In genomic region chr11:83249972-83250593, GRCh38 we compare ENCODE assay signal across 8 cellular contexts. TPM values are rescaled to one million over a fixed set of nuclear protein-coding genes. Genes with fewer than 3 reads are reported as not detected.
DNase-seq lines count a peak whose midpoint lies in the region; ATAC-seq, FAIRE-seq and TF ChIP-seq lines count a peak whose summit lies in the region.

No MANE protein-coding gene starts in this region.

- DNase-seq in CD4-positive, CD25-positive, alpha-beta regulatory T cell = peak; percentile 2 to 58 (median 42)
- DNase-seq in GM12892 (ENCODE audit: insufficient read length) (no peak), NCI-H446 treated with DMSO at 0.1 percent for 48 hours (lab: John Stamatoyannopoulos, UW) (peak; percentile 46), bronchial epithelial cell (ENCODE audit: low read depth) (peak; percentile 48), left kidney (ENCODE audit: low read depth, low spot score) (peak; percentile 54)
- no peak for DNase-seq in activated T-cell treated with anti-CD3 and anti-CD28 coated beads, Interleukin-2, amount 50 U/mL, for 48 hours

- ATAC-seq in CD4-positive, CD25-positive, alpha-beta regulatory T cell (ENCODE audit: low read depth in 2 of 2) = peak; percentile 58 to 71
- peak; percentile 67 for ATAC-seq in HG02884 (IDR thresholded peaks at IDR 0.05; ENCODE audit: unreplicated experiment)
- no peak for ATAC-seq in HG02840 (IDR thresholded peaks at IDR 0.05; ENCODE audit: low FRiP score, unreplicated experiment)

- FAIRE-seq in GM12892 (lab: Jason Lieb, UNC) (peak; percentile 44), bronchial epithelial cell (lab: Jason Lieb, UNC) (no peak)

- no peak for TF ChIP-seq POLR2A in GM12892 (IDR thresholded peaks at IDR 0.05; ENCODE audit: low read depth, low read length)

- peaks cover 7% of the 10 kb centered on the region for H3K4me1 ChIP-seq in CD4-positive, CD25-positive, alpha-beta regulatory T cell (ENCODE audit: control insufficient read depth, insufficient read depth, low read length, poor library complexity, severe bottlenecking)

- TF ChIP-seq CTCF in bronchial epithelial cell (IDR thresholded peaks at IDR 0.05; ENCODE audit: insufficient read depth, low read length, severe bottlenecking) = peak; percentile 37

- no peak overlapping the region for H3K4me3 ChIP-seq in CD4-positive, CD25-positive, alpha-beta regulatory T cell (ENCODE audit: low read depth, low read length)
- H3K4me3 ChIP-seq in bronchial epithelial cell (ENCODE audit: low read depth, low read length) = no peak overlapping the region

- no peaks in the 10 kb centered on the region for H3K9me3 ChIP-seq in CD4-positive, CD25-positive, alpha-beta regulatory T cell (ENCODE audit: control insufficient read depth in 2 of 2, low read length in 2 of 2)

- no peaks in the 10 kb centered on the region for H3K9me3 Mint-ChIP-seq in CD4-positive, CD25-positive, alpha-beta regulatory T cell

- H3K36me3 Mint-ChIP-seq in CD4-positive, CD25-positive, alpha-beta regulatory T cell = no peaks in the 10 kb centered on the region

- no peak overlapping the region for H3K27ac Mint-ChIP-seq in CD4-positive, CD25-positive, alpha-beta regulatory T cell

- H3K36me3 ChIP-seq in CD4-positive, CD25-positive, alpha-beta regulatory T cell (ENCODE audit: control insufficient read depth, insufficient read depth, low read length) = no peaks in the 10 kb centered on the region
- no peaks in the 10 kb centered on the region for H3K36me3 ChIP-seq in bronchial epithelial cell (ENCODE audit: control insufficient read depth, insufficient read depth, low read length)

- H3K4me3 Mint-ChIP-seq in CD4-positive, CD25-positive, alpha-beta regulatory T cell = no peak overlapping the region

- H3K27me3 ChIP-seq in CD4-positive, CD25-positive, alpha-beta regulatory T cell (ENCODE audit: control insufficient read depth, insufficient read depth, low read length) = no peaks in the 10 kb centered on the region
- H3K27me3 ChIP-seq in bronchial epithelial cell (ENCODE audit: control insufficient read depth, insufficient read depth, low read length) = no peaks in the 10 kb centered on the region

- no peak overlapping the region for H3K27ac ChIP-seq in CD4-positive, CD25-positive, alpha-beta regulatory T cell (ENCODE audit: insufficient read depth, low read length, poor library complexity, severe bottlenecking)

- H3K4me1 Mint-ChIP-seq in CD4-positive, CD25-positive, alpha-beta regulatory T cell = peaks cover 0 to 11% (median 6%) of the 10 kb centered on the region in 4 donors

- H3K27me3 Mint-ChIP-seq in CD4-positive, CD25-positive, alpha-beta regulatory T cell = no peaks in the 10 kb centered on the region

RNA-seq across cellular contexts. Expression of gene CCDC90B, which starts 36.1 kb away (rescaled TPM):
- 35.9 TPM for total RNA-seq in CD4-positive, CD25-positive, alpha-beta regulatory T cell
- 10 to 100 TPM; 68.5 to 77.6 (median 73.3) TPM for polyA plus RNA-seq in CD4-positive, CD25-positive, alpha-beta regulatory T cell
- 49.6 TPM for polyA plus RNA-seq in GM12892 (2012; ENCODE audit: missing spikeins)
- 35.8 and 48.4 TPM in 2 replicates for total RNA-seq in bronchial epithelial cell

RNA-seq across cellular contexts. Expression of gene ANKRD42, which starts 56.6 kb away (rescaled TPM):
- 4.1 TPM for total RNA-seq in CD4-positive, CD25-positive, alpha-beta regulatory T cell
- polyA plus RNA-seq in CD4-positive, CD25-positive, alpha-beta regulatory T cell = 1 to 10 TPM; 1.3 to 4.2 (median 2.8) TPM
- 2.5 TPM for polyA plus RNA-seq in GM12892 (2012; ENCODE audit: missing spikeins)
- total RNA-seq in bronchial epithelial cell = 4.7 and 8.3 TPM in 2 replicates

Comparison
In these comparisons a context has a peak if more than half of its experiments do, and no peak if none do; other contexts are left out.
1. DNase-seq: peak in CD4-positive, CD25-positive, alpha-beta regulatory T cell (3 of 3), NCI-H446 treated with DMSO at 0.1 percent for 48 hours (single experiment), bronchial epithelial cell (single experiment) and left kidney (single experiment); none in GM12892 (single experiment) and activated T-cell treated with anti-CD3 and anti-CD28 coated beads, Interleukin-2, amount 50 U/mL, for 48 hours (0 of 2).